Comparison of ENCODE assay signal across 16 cellular contexts in genomic region chr5:147437161-147437596, GRCh38.
DNase-seq lines count a peak whose midpoint lies in the region; ATAC-seq and TF ChIP-seq lines count a peak whose summit lies in the region.
"Had no signal": no experiment of that assay in that cellular context is flagged by ENCODE, and none has a peak within 500 bp of the region (broad histone marks: within the 10 kb centered on the region; RNA-seq: fewer than 3 reads in every experiment).

No MANE protein-coding gene starts in this region.

- peaks cover 13% of the 10 kb centered on the region for H3K36me3 Mint-ChIP-seq in WTC11

- H3K27me3 Mint-ChIP-seq in WTC11 (ENCODE audit: low read depth) = no peaks in the 10 kb centered on the region

- POLR2A ChIA-PET in WTC11 (lab: Charles Lee) = interaction anchor here (0.6 kb wide), 1 partner anchor 18 kb away, joined by 3 read pairs; no protein-coding TSS in a partner anchor

- peak overlapping the region in 2 of 59 donors; percentile 22 to 30 for H3K27ac ChIP-seq in dorsolateral prefrontal cortex
- H3K27ac ChIP-seq: A549, colonic mucosa had no signal

- DNase-seq in AG20443 (ENCODE audit: low spot score) (peak; percentile 17), Kasumi-1 (lab: John Stamatoyannopoulos, UW) (peak; percentile 78), WTC11 (ENCODE audit: low spot score) (no peak), iris pigment epithelial cell (ENCODE audit: low read depth) (peak; percentile 63), NCI-H345 treated with DMSO at 0.1 percent for 48 hours (lab: John Stamatoyannopoulos, UW; ENCODE audit: unreplicated experiment) (no peak), NCI-H1436 treated with DMSO at 0.1 percent for 48 hours (lab: John Stamatoyannopoulos, UW) (no peak), iPS-NIHi11 (ENCODE audit: low spot score) (no peak), dorsolateral prefrontal cortex (no peak)
- DNase-seq: activated CD8-positive, alpha-beta memory T cell treated with anti-CD3 and anti-CD28 coated beads, Interleukin-2, amount 50 U/mL, for 48 hours; colonic mucosa; COR-L47; NCI-H1048 had no signal

- no peak overlapping the region for H3K4me3 ChIP-seq in dorsolateral prefrontal cortex
- H3K4me3 ChIP-seq: A549, colonic mucosa, lung had no signal

- no peak overlapping the region for H3K4me3 Mint-ChIP-seq in WTC11

- ATAC-seq in WTC11 = peak; percentile 15; the same call in 1 of the 2 replicates
- ATAC-seq: A549; activated CD4-positive, CD25-positive, alpha-beta regulatory T cell treated with anti-CD3 and anti-CD28 coated beads, Interleukin-2, amount 50 U/mL, for 24 hours; activated naive CD4-positive, alpha-beta T cell treated with anti-CD3 and anti-CD28 coated beads, Interleukin-2, amount 50 U/mL, for 72 hours had no signal

- H3K27me3 ChIP-seq in dorsolateral prefrontal cortex = no peaks in the 10 kb centered on the region
- H3K27me3 ChIP-seq: colonic mucosa had no signal

- CTCF ChIA-PET in WTC11 (lab: Charles Lee) = interaction anchor here (0.8 to 1.4 kb wide), 5 partner anchors 12 to 40 kb away, joined by 3 to 5 read pairs (median 3); no protein-coding TSS in a partner anchor

- peaks cover 89% of the 10 kb centered on the region for H3K4me1 Mint-ChIP-seq in WTC11

- no peaks in the 10 kb centered on the region for H3K9me3 Mint-ChIP-seq in WTC11

- no peak for TF ChIP-seq CTCF in WTC11 (IDR thresholded peaks at IDR 0.05)
- TF ChIP-seq CTCF in dorsolateral prefrontal cortex (IDR thresholded peaks at IDR 0.05 in 54 of 56, conservative IDR thresholded peaks at IDR 0.05 in 2 of 56; ENCODE audit: low read depth in 1 of 56, partially characterized antibody in 56 of 56) = no peak

- H3K27ac Mint-ChIP-seq in WTC11 = no peak overlapping the region
- H3K27ac Mint-ChIP-seq: activated naive CD4-positive, alpha-beta T cell treated with anti-CD3 and anti-CD28 coated beads, Interleukin-2, amount 50 U/mL, for 72 hours had no signal

- intact Hi-C loops in dorsolateral prefrontal cortex (cut with DNase I) = no loop called here

TF ChIP-seq in WTC11, 78 proteins besides CTCF, POLR2A, EP300 and RAD21:
- no peak for TF ChIP-seq FOXP1 (CRISPR knock-in tag; IDR thresholded peaks at IDR 0.05; ENCODE audit: borderline replicate concordance)
- TF ChIP-seq KAT7 (CRISPR knock-in tag; IDR thresholded peaks at IDR 0.05; ENCODE audit: borderline replicate concordance) = no peak
- TF ChIP-seq MYBL2 (CRISPR knock-in tag; IDR thresholded peaks at IDR 0.05) = no peak
- TF ChIP-seq JUN (CRISPR knock-in tag; IDR thresholded peaks at IDR 0.05) = no peak

Comparison
In these comparisons a context has a peak if more than half of its experiments do, and no peak if none do; other contexts are left out.
1. DNase-seq: peak in AG20443 (single experiment), Kasumi-1 (2 of 2) and iris pigment epithelial cell (single experiment); none in WTC11 (single experiment), NCI-H345 treated with DMSO at 0.1 percent for 48 hours (single experiment), NCI-H1436 treated with DMSO at 0.1 percent for 48 hours (single experiment), iPS-NIHi11 (single experiment) and dorsolateral prefrontal cortex (0 of 10).